In genomic region chr2:193885419-193885818, GRCh38 we compare ENCODE assay signal across 18 cellular contexts.
"Had no signal": no experiment of that assay in that cellular context is flagged by ENCODE, and none has a peak within 500 bp of the region (broad histone marks: within the 10 kb centered on the region; RNA-seq: fewer than 3 reads in every experiment).

No MANE protein-coding gene starts in this region.

- DNase-seq: activated B cell treated with CpG ODN at 0.5 μM for 24 hours; activated CD4-positive, alpha-beta T cell treated with anti-CD3 and anti-CD28 coated beads for 48 hours; activated CD8-positive, alpha-beta T cell treated with anti-CD3 and anti-CD28 coated beads for 36 hours; activated naive CD4-positive, alpha-beta T cell treated with Interleukin-2 at 50 U/mL for 16 hours; activated naive CD8-positive, alpha-beta T cell treated with anti-CD3 and anti-CD28 coated beads, Interleukin-2, amount 10 ng/mL, durations not matched to agents 7 days and 5 days; activated T-cell treated with anti-CD3 and anti-CD28 coated beads, Interleukin-2, amount 50 U/mL, for 1 hour; amygdala; body of pancreas; caudate nucleus; heart right ventricle; mesendoderm; naive thymus-derived CD4-positive, alpha-beta T cell; stimulated activated CD4-positive, alpha-beta T cell treated with anti-CD3 and anti-CD28 coated beads, Interleukin-2, amount 100 ng/mL, for 24 hours; uterus had no signal

- H3K4me3 ChIP-seq: body of pancreas, coronary artery, heart right ventricle, neural progenitor cell, tibial nerve, uterus had no signal

- FAIRE-seq: endometrium had no signal
